8 cellular contexts compared by ENCODE assay signal in the genomic region with DNA sequence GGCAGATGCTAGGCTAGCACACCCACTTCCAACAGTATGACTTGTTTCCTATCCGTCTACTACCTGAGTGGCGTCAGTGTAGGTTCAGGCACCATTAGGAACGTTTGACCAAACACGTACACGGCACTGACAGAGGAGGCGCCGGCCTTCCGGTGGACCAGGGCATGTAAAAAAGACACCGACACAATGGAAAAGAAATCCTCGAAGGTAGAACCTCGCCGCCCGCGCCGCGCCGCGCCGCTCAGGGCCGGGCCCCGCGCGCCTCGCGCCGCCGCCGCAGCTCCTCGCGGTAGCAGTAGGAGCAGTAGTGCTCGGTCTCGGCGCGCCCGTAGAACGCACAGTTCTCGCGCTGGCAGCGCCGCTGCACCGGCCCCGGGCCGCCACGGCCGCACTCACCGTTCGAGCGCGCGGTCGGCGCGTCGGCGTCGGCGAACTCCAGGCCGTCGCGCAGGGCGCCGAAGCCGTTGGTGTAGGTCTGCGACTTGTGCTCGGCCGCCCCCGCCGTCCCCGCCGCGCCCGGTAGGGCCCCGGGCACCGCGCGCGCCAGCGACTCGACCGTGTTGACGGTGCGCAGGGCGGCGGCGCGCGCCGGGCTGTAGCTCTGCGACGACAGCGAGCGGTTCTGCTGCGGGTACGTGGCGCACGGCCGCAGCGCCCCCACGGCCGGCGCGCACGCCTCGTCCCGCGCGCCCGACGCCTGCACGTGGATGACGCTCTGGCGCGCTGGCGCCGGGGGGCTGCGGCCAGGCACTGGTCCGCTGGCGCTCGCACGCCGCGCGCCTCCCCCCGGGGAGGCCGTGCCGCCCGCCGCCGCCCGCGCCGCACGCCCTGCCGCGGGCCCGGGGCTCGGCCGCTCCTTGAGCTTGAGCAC.
DNase-seq lines count a peak whose midpoint lies in the region; ATAC-seq and TF ChIP-seq lines count a peak whose summit lies in the region.

No MANE protein-coding gene starts in this region.

- H3K36me3 Mint-ChIP-seq in IgD-negative memory B cell: no peaks in the 10 kb centered on the region
- peaks cover 15% of the 10 kb centered on the region for H3K36me3 Mint-ChIP-seq in activated naive CD8-positive, alpha-beta T cell treated with anti-CD3 and anti-CD28 coated beads, Interleukin-2, amount 10 ng/mL, durations not matched to agents 7 days and 5 days

- no peaks in the 10 kb centered on the region for H3K36me3 ChIP-seq in left lung
- H3K36me3 ChIP-seq in stomach: no peaks in the 10 kb centered on the region
- H3K36me3 ChIP-seq in osteoblast (ENCODE audit: insufficient read depth, low read length): no peaks in the 10 kb centered on the region

- no peaks in the 10 kb centered on the region for H3K9me3 Mint-ChIP-seq in IgD-negative memory B cell
- H3K9me3 Mint-ChIP-seq in activated naive CD8-positive, alpha-beta T cell treated with anti-CD3 and anti-CD28 coated beads, Interleukin-2, amount 10 ng/mL, durations not matched to agents 7 days and 5 days: no peaks in the 10 kb centered on the region

- H3K4me3 ChIP-seq in left lung: peak overlapping the region in 1 of 2 donors; percentile 21
- H3K4me3 ChIP-seq in stomach: peak overlapping the region; percentile 36 to 49 (median 38)
- no peak overlapping the region for H3K4me3 ChIP-seq in osteoblast (ENCODE audit: insufficient read depth, low read length)

- intact Hi-C loops in left lung (cut with DNase I) (no loop called here), stomach (cut with DNase I; ENCODE audit: low total_unique reads) (loop anchor here (10.0 kb wide), 1 partner anchor 78 kb away; no protein-coding TSS in a partner anchor)

- DNase-seq in activated naive CD8-positive, alpha-beta T cell treated with anti-CD3 and anti-CD28 coated beads, Interleukin-2, amount 10 ng/mL, durations not matched to agents 7 days and 5 days: peak; percentile 73
- DNase-seq in left lung (no peak), stomach (peak; percentile 26), NCI-H82 (lab: John Stamatoyannopoulos, UW) (no peak), SK-N-DZ (ENCODE audit: low spot score) (no peak), osteoblast (ENCODE audit: insufficient read length, low spot score, missing footprints) (no peak)

- H3K27ac Mint-ChIP-seq in IgD-negative memory B cell: peak overlapping the region in 1 of 3 donors; percentile 80
- H3K27ac Mint-ChIP-seq in activated naive CD8-positive, alpha-beta T cell treated with anti-CD3 and anti-CD28 coated beads, Interleukin-2, amount 10 ng/mL, durations not matched to agents 7 days and 5 days: peak overlapping the region; percentile 95

- TF ChIP-seq EP300 in stomach (IDR thresholded peaks at IDR 0.05): no peak

- 2 to 18% (median 5%) methylated on average over 6 to 138 of the region's 138 CpGs for WGBS in stomach, 5 donors

- H3K27me3 Mint-ChIP-seq in IgD-negative memory B cell: peaks cover 16% of the 10 kb centered on the region
- no peaks in the 10 kb centered on the region for H3K27me3 Mint-ChIP-seq in activated naive CD8-positive, alpha-beta T cell treated with anti-CD3 and anti-CD28 coated beads, Interleukin-2, amount 10 ng/mL, durations not matched to agents 7 days and 5 days

- TF ChIP-seq CTCF in left lung (IDR thresholded peaks at IDR 0.05) (no peak), stomach (IDR thresholded peaks at IDR 0.05) (no peak), osteoblast (IDR thresholded peaks at IDR 0.05; ENCODE audit: extremely low read depth, low read depth, low read length) (no peak)

- no peaks in the 10 kb centered on the region for H4K20me1 ChIP-seq in osteoblast (ENCODE audit: insufficient read depth, low read length)

- POLR2A ChIA-PET in activated naive CD8-positive, alpha-beta T cell treated with anti-CD3 and anti-CD28 coated beads, Interleukin-2, amount 10 ng/mL, durations not matched to agents 7 days and 5 days (lab: Charles Lee): interaction anchor here (0.8 to 4.0 kb wide), 13 partner anchors 10 to 215 kb away, joined by 3 to 37 read pairs (median 7); a partner anchor contains a TSS

- H3K4me2 ChIP-seq in osteoblast (ENCODE audit: insufficient read depth, low read length): no peak overlapping the region

- H3K27ac ChIP-seq in left lung (no peak overlapping the region), stomach (peak overlapping the region in 1 of 5 donors; percentile 51), osteoblast (ENCODE audit: low read depth, low read length) (no peak overlapping the region)

- H3K4me3 Mint-ChIP-seq in IgD-negative memory B cell: peak overlapping the region; percentile 81 to 94 (median 86)
- H3K4me3 Mint-ChIP-seq in activated naive CD8-positive, alpha-beta T cell treated with anti-CD3 and anti-CD28 coated beads, Interleukin-2, amount 10 ng/mL, durations not matched to agents 7 days and 5 days: peak overlapping the region; percentile 97

- H3K79me2 ChIP-seq in osteoblast (ENCODE audit: insufficient read depth, low read length): no peaks in the 10 kb centered on the region

- H3K4me1 ChIP-seq in left lung (peaks cover 0 to 21% of the 10 kb centered on the region in 2 donors), stomach (peaks cover 9 to 24% (median 12%) of the 10 kb centered on the region in 4 donors), osteoblast (ENCODE audit: insufficient read depth, low read length) (peaks cover 7% of the 10 kb centered on the region)

- H3K27me3 ChIP-seq in left lung (peaks cover 14 to 65% of the 10 kb centered on the region in 2 donors), stomach (peaks cover 0 to 41% (median 20%) of the 10 kb centered on the region in 3 donors), osteoblast (ENCODE audit: insufficient read depth, low read length) (peaks cover 42% of the 10 kb centered on the region)

- peaks cover 4 to 12% (median 7%) of the 10 kb centered on the region in 3 donors for H3K4me1 Mint-ChIP-seq in IgD-negative memory B cell
- H3K4me1 Mint-ChIP-seq in activated naive CD8-positive, alpha-beta T cell treated with anti-CD3 and anti-CD28 coated beads, Interleukin-2, amount 10 ng/mL, durations not matched to agents 7 days and 5 days: peaks cover 48% of the 10 kb centered on the region

- H3K9me3 ChIP-seq in left lung: no peaks in the 10 kb centered on the region
- no peaks in the 10 kb centered on the region for H3K9me3 ChIP-seq in stomach
- H3K9me3 ChIP-seq in osteoblast (ENCODE audit: low read depth, low read length): no peaks in the 10 kb centered on the region

- no peak for TF ChIP-seq POLR2A in stomach (IDR thresholded peaks at IDR 0.05)

- no peak overlapping the region for H2AFZ ChIP-seq in osteoblast (ENCODE audit: low read length)

- ATAC-seq in activated naive CD8-positive, alpha-beta T cell treated with anti-CD3 and anti-CD28 coated beads, Interleukin-2, amount 10 ng/mL, durations not matched to agents 7 days and 5 days (ENCODE audit: low read depth): peak; percentile 56
- ATAC-seq in left lung: peak; percentile 17
- no peak for ATAC-seq in GM21360 (IDR thresholded peaks at IDR 0.05; ENCODE audit: unreplicated experiment)

Comparison
In these comparisons a context has a peak if more than half of its experiments do, and no peak if none do; other contexts are left out.
1. DNase-seq: peak in activated naive CD8-positive, alpha-beta T cell treated with anti-CD3 and anti-CD28 coated beads, Interleukin-2, amount 10 ng/mL, durations not matched to agents 7 days and 5 days (single experiment) and stomach (single experiment); none in left lung (0 of 2), NCI-H82 (single experiment), SK-N-DZ (single experiment) and osteoblast (single experiment).